ENCODE assay signal across 8 cellular contexts in the genomic region with DNA sequence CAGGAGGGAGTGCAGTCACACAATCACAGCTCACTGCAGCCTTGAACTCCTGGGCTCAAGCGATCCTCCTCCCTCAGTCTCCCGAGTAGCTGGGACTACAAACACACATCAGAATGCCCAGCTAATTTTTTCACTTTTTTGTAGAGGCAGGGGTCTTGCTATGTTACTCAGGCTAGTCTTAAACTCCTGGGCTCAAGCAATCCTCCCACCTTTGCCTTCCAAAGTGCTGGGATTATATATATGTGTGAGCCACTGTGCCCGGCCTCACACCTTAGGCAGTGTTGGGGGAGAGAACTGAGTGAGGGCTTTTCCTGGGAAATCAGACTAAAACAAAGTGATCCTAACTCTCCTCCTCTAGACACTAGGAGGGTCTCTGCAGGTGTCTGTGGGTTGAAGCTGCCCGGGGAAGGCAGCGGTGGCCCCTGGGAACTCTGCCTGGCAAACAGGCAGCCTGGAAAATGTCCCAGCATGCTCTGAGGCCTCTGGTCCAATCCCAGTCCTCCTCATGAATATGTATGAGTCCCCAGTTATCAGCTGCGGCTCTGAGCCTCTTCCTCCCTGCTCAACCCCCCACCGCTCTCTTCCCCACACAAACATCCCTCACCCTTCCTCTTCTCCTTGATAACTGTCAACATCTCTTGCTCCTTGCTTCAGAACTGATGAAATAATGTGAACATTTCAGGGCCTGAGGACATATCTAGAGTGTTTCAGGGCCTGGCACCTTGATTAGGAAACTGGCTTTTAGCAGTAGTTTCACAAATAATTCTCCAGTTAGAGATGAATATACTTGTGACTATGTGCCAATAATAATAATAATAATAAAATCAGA. TPM values are rescaled to one million over a fixed set of nuclear protein-coding genes. Genes with fewer than 3 reads are reported as not detected.
DNase-seq lines count a peak whose midpoint lies in the region; ATAC-seq, FAIRE-seq and TF ChIP-seq lines count a peak whose summit lies in the region.

No MANE protein-coding gene starts in this region.

- in situ Hi-C loops in Caki2 (cut with HindIII; ENCODE audit: low pct_unique_long_range_greater_than_20kb, low sequenced_read_pairs), result no loop called here
- in situ Hi-C loops in HepG2 (cut with HindIII; ENCODE audit: extremely low pct_ligation_motif_present, low pct_unique_long_range_greater_than_20kb), result loop anchor here (10.0 kb wide), 1 partner anchor 298 kb away; a partner anchor contains a TSS

- H4K20me1 ChIP-seq in HepG2 (ENCODE audit: insufficient read depth, low read length), result no peaks in the 10 kb centered on the region

- peak overlapping the region in 2 of 4 donors; percentile 5 to 16 for H3K4me3 ChIP-seq in Peyer's patch
- no peak overlapping the region for H3K4me3 ChIP-seq in colonic mucosa
- peak overlapping the region; percentile 51 to 62 (median 59) for H3K4me3 ChIP-seq in HepG2 (replicated peaks in 1 of 3; ENCODE audit: insufficient read depth in 1 of 3, low read depth in 2 of 3, low read length in 3 of 3)

- H3K79me2 ChIP-seq in HepG2 (ENCODE audit: insufficient read depth, low read length), result no peaks in the 10 kb centered on the region

- ATAC-seq in HepG2 (peak; percentile 97), GM21737 (IDR thresholded peaks at IDR 0.05; ENCODE audit: unreplicated experiment) (no peak), HG03108 (IDR thresholded peaks at IDR 0.05; ENCODE audit: unreplicated experiment) (no peak)

- intact Hi-C loops in colonic mucosa (cut with DNase I), result no loop called here
- intact Hi-C loops in HepG2 (cut with micrococcal nuclease; ENCODE audit: unreplicated experiment), result no loop called here

- no TSS peak for BruUV-seq in HepG2 (replicated peaks; lab: Mats Ljungman, UMichigan)

- H3K36me3 ChIP-seq in Peyer's patch (no peaks in the 10 kb centered on the region), colonic mucosa (no peaks in the 10 kb centered on the region), HepG2 (replicated peaks in 1 of 2; ENCODE audit: control insufficient read depth in 1 of 2, insufficient read depth in 2 of 2, low read length in 2 of 2) (no peaks in the 10 kb centered on the region)

- peak overlapping the region; percentile 59 for H2AFZ ChIP-seq in HepG2 (ENCODE audit: low read length)

- DNase-seq in Caki2 (ENCODE audit: low read depth), result peak; percentile 35
- peak in 51 of 76 experiments; percentile 4 to 76 (median 39) for DNase-seq in HUDEP-2 (lab: John Stamatoyannopoulos, UW; ENCODE audit: unreplicated experiment in 76 of 76)
- DNase-seq in Peyer's patch, result peak in 2 of 3 donors; percentile 64 to 74
- DNase-seq in colonic mucosa, result peak; percentile 58
- peak; percentile 83 for DNase-seq in HepG2 (ENCODE audit: low spot score)
- DNase-seq in substantia nigra (lab: John Stamatoyannopoulos, UW), result peak; percentile 17 to 94 (median 79)

- WGBS in HepG2 (ENCODE audit: low lambda C conversion rate), result 3% methylated on average over 5 of the region's 7 CpGs

- H3K9me3 ChIP-seq in Peyer's patch (no peaks in the 10 kb centered on the region), colonic mucosa (no peaks in the 10 kb centered on the region), HepG2 (ENCODE audit: low read length) (no peaks in the 10 kb centered on the region)

- peak overlapping the region; percentile 89 for H3K4me2 ChIP-seq in HepG2 (ENCODE audit: low read depth, low read length)

- H3K9ac ChIP-seq in colonic mucosa (ENCODE audit: low read depth in 2 of 2, low read length in 2 of 2) (no peak overlapping the region), HepG2 (ENCODE audit: insufficient read depth, low read depth, low read length) (peak overlapping the region; percentile 66)

- TF ChIP-seq EP300 in HepG2 (IDR thresholded peaks at IDR 0.05; ENCODE audit: low read depth in 2 of 2, low read length in 2 of 2) (no peak), HepG2 (CRISPR knock-in tag; IDR thresholded peaks at IDR 0.05; ENCODE audit: borderline replicate concordance) (0 out of 2 replicates have a peak, but pooled peaks have one; percentile 20)

- no peak for TF ChIP-seq RAD21 in HepG2 (CRISPR knock-in tag; IDR thresholded peaks at IDR 0.05)

- peaks cover 0 to 17% (median 0%) of the 10 kb centered on the region in 4 donors for H3K4me1 ChIP-seq in Peyer's patch
- peaks cover 5% of the 10 kb centered on the region for H3K4me1 ChIP-seq in colonic mucosa
- peaks cover 48% of the 10 kb centered on the region for H3K4me1 ChIP-seq in HepG2 (ENCODE audit: insufficient read depth, low read length)

- no peak for TF ChIP-seq CTCF in Peyer's patch (IDR thresholded peaks at IDR 0.05)
- no peak for TF ChIP-seq CTCF in colonic mucosa (IDR thresholded peaks at IDR 0.05)
- no peak for TF ChIP-seq CTCF in HepG2 (CRISPR knock-in tag; IDR thresholded peaks at IDR 0.05)

- peak; percentile 95 for FAIRE-seq in HepG2 (lab: Jason Lieb, UNC)

- H3K27ac ChIP-seq in Peyer's patch, result peak overlapping the region in 3 of 4 donors; percentile 40 to 69 (median 65)
- H3K27ac ChIP-seq in colonic mucosa, result peak overlapping the region; percentile 48
- H3K27ac ChIP-seq in HepG2 (ENCODE audit: extremely low read length, insufficient read depth, low read length), result peak overlapping the region; percentile 68
- H3K27ac ChIP-seq in substantia nigra (ENCODE audit: low read depth, low read length, poor library complexity, severe bottlenecking), result peak overlapping the region; percentile 94

- CTCF ChIA-PET in HepG2 (lab: Yijun Ruan, JAX; ENCODE audit: low intra/inter-chr PET ratio, low total read pairs), result no interaction called here

- POLR2A ChIA-PET in HepG2 (lab: Yijun Ruan, JAX), result interaction anchor here (0.6 to 3.5 kb wide), 6 partner anchors 9 to 171 kb away, joined by 3 to 51 read pairs (median 4); a partner anchor contains a TSS

- TF ChIP-seq POLR2A in Peyer's patch (IDR thresholded peaks at IDR 0.05), result peak in 1 of 2 donors; percentile 31
- TF ChIP-seq POLR2A in HepG2 (IDR thresholded peaks at IDR 0.05; ENCODE audit: insufficient read depth in 1 of 2, low read depth in 2 of 2, low read length in 2 of 2), result peak; percentile 71 to 95

- H3K27me3 ChIP-seq in Peyer's patch (no peaks in the 10 kb centered on the region), colonic mucosa (no peaks in the 10 kb centered on the region), HepG2 (ENCODE audit: control insufficient read depth in 1 of 2, insufficient read depth in 2 of 2, low read length in 2 of 2) (no peaks in the 10 kb centered on the region; a peak in 1 of 5 replicates)

RNA-seq across cellular contexts. Expression of a gene that starts 7.9 kb away (rescaled TPM):
- 7.9 and 29.2 TPM in 2 replicates for total RNA-seq in Caki2 (2014; rRNA removed; shearing (Covaris generic); ENCODE audit: low replicate concordance)
- total RNA-seq in Peyer's patch, result 10 to 100 TPM; 18.9 to 25.6 (median 22.2) TPM
- 10 to 100 TPM; 14.3 to 19.7 TPM for total RNA-seq in colonic mucosa
- 32.0 and 36.1 TPM in 2 replicates for total RNA-seq in HepG2 (2016; rRNA removed; fragmentation: Illumina TruSeq; extraction: Trizol)
- 7.7 and 9.0 TPM in 2 replicates for total RNA-seq in HepG2 (2016; cell fraction: cytosol; rRNA removed; fragmentation: Illumina TruSeq; extraction: Trizol; ENCODE audit: low read depth)
- total RNA-seq in HepG2 (2016; cell fraction: insoluble cytoplasmic fraction; rRNA removed; fragmentation: Illumina TruSeq; extraction: Trizol), result 29.7 and 38.3 TPM in 2 replicates
- 10.6 and 12.3 TPM in 2 replicates for total RNA-seq in HepG2 (2016; cell fraction: membrane; rRNA removed; fragmentation: Illumina TruSeq; extraction: Trizol)
- 40.0 and 40.4 TPM in 2 replicates for total RNA-seq in HepG2 (2016; cell fraction: nucleus; rRNA removed; fragmentation: Illumina TruSeq; extraction: Trizol)
- polyA plus RNA-seq in HepG2 (2011; rRNA removed), result 11.4 and 13.5 TPM in 2 replicates
- 4.5 and 7.2 TPM in 2 replicates for polyA plus RNA-seq in HepG2 (2011; cell fraction: cytosol; rRNA removed)
- polyA plus RNA-seq in HepG2 (2011; cell fraction: nucleus; rRNA removed), result 10.3 and 12.1 TPM in 2 replicates
- polyA plus RNA-seq in HepG2 (2012), result 14.4 and 16.1 TPM in 2 replicates
- polyA plus RNA-seq in HepG2 (2016; cell fraction: cytosol; fragmentation: Illumina TruSeq; extraction: Trizol; ENCODE audit: low read depth), result 1.2 and 1.4 TPM in 2 replicates
- 16.8 and 17.4 TPM in 2 replicates for polyA plus RNA-seq in HepG2 (2016; cell fraction: insoluble cytoplasmic fraction; fragmentation: Illumina TruSeq; extraction: Trizol; ENCODE audit: low read depth)
- 2.8 and 3.2 TPM in 2 replicates for polyA plus RNA-seq in HepG2 (2016; cell fraction: membrane; fragmentation: Illumina TruSeq; extraction: Trizol; ENCODE audit: low read depth)
- 32.7 and 35.6 TPM in 2 replicates for polyA plus RNA-seq in HepG2 (2016; cell fraction: nucleus; fragmentation: Illumina TruSeq; extraction: Trizol; ENCODE audit: insufficient read depth, low read depth)
- 17.6 and 43.3 TPM in 2 replicates for polyA minus RNA-seq in HepG2 (2011; rRNA and poly(A)+ RNA removed; ENCODE audit: low replicate concordance)
- 21.9 and 26.3 TPM in 2 replicates for polyA minus RNA-seq in HepG2 (2011; cell fraction: cytosol; rRNA and poly(A)+ RNA removed)
- polyA minus RNA-seq in HepG2 (2011; cell fraction: nucleus; rRNA and poly(A)+ RNA removed), result 40.7 and 48.1 TPM in 2 replicates

RNA-seq across cellular contexts. Expression of a gene that starts 8.9 kb away (rescaled TPM):
- 26.4 and 32.3 TPM in 2 replicates for total RNA-seq in Caki2 (2014; rRNA removed; shearing (Covaris generic); ENCODE audit: low replicate concordance)
- total RNA-seq in Peyer's patch, result 10 to 100 TPM; 19.4 to 95.7 (median 30.5) TPM
- total RNA-seq in colonic mucosa, result 10 to 100 TPM; 22.8 to 37.2 TPM
- 20.9 and 27.8 TPM in 2 replicates for total RNA-seq in HepG2 (2016; rRNA removed; fragmentation: Illumina TruSeq; extraction: Trizol)
- 3.3 and 3.6 TPM in 2 replicates for total RNA-seq in HepG2 (2016; cell fraction: cytosol; rRNA removed; fragmentation: Illumina TruSeq; extraction: Trizol; ENCODE audit: low read depth)
- 20.5 and 24.2 TPM in 2 replicates for total RNA-seq in HepG2 (2016; cell fraction: insoluble cytoplasmic fraction; rRNA removed; fragmentation: Illumina TruSeq; extraction: Trizol)
- 7.6 and 9.4 TPM in 2 replicates for total RNA-seq in HepG2 (2016; cell fraction: membrane; rRNA removed; fragmentation: Illumina TruSeq; extraction: Trizol)
- 16.1 and 18.7 TPM in 2 replicates for total RNA-seq in HepG2 (2016; cell fraction: nucleus; rRNA removed; fragmentation: Illumina TruSeq; extraction: Trizol)
- polyA plus RNA-seq in HepG2 (2011; rRNA removed), result 9.5 and 10.4 TPM in 2 replicates
- polyA plus RNA-seq in HepG2 (2011; cell fraction: cytosol; rRNA removed), result 8.7 and 9.7 TPM in 2 replicates
- polyA plus RNA-seq in HepG2 (2011; cell fraction: nucleus; rRNA removed), result 9.1 and 10.4 TPM in 2 replicates
- polyA plus RNA-seq in HepG2 (2012), result 8.9 and 13.3 TPM in 2 replicates
- polyA plus RNA-seq in HepG2 (2016; cell fraction: cytosol; fragmentation: Illumina TruSeq; extraction: Trizol; ENCODE audit: low read depth), result 1.0 and 1.5 TPM in 2 replicates
- 20.8 and 21.2 TPM in 2 replicates for polyA plus RNA-seq in HepG2 (2016; cell fraction: insoluble cytoplasmic fraction; fragmentation: Illumina TruSeq; extraction: Trizol; ENCODE audit: low read depth)
- polyA plus RNA-seq in HepG2 (2016; cell fraction: membrane; fragmentation: Illumina TruSeq; extraction: Trizol; ENCODE audit: low read depth), result 3.1 TPM in 2 replicates
- 14.6 and 15.4 TPM in 2 replicates for polyA plus RNA-seq in HepG2 (2016; cell fraction: nucleus; fragmentation: Illumina TruSeq; extraction: Trizol; ENCODE audit: insufficient read depth, low read depth)
- 8.1 and 43.5 TPM in 2 replicates for polyA minus RNA-seq in HepG2 (2011; rRNA and poly(A)+ RNA removed; ENCODE audit: low replicate concordance)
- 5.2 and 7.2 TPM in 2 replicates for polyA minus RNA-seq in HepG2 (2011; cell fraction: cytosol; rRNA and poly(A)+ RNA removed)
- 12.0 and 15.9 TPM in 2 replicates for polyA minus RNA-seq in HepG2 (2011; cell fraction: nucleus; rRNA and poly(A)+ RNA removed)
